8 cellular contexts compared by ENCODE assay signal in genomic region chr6:127737009-127737486, GRCh38.
DNase-seq lines count a peak whose midpoint lies in the region; ATAC-seq and TF ChIP-seq lines count a peak whose summit lies in the region.

No MANE protein-coding gene starts in this region.

- no peaks in the 10 kb centered on the region for H3K9me3 ChIP-seq in esophagus squamous epithelium

- peak overlapping the region in 1 of 3 experiments; percentile 15 for H3K27ac Mint-ChIP-seq in nephron

- no peak overlapping the region for H3K27ac ChIP-seq in esophagus squamous epithelium

- intact Hi-C loops in esophagus squamous epithelium (cut with DNase I), result no loop called here

- H3K4me1 Mint-ChIP-seq in nephron, result peaks cover 7% of the 10 kb centered on the region

- no peak for TF ChIP-seq POLR2A in esophagus squamous epithelium (IDR thresholded peaks at IDR 0.05)

- DNase-seq in EL (peak; percentile 72), NCI-H460 (ENCODE audit: extremely low read depth, low read depth) (peak; percentile 44), esophagus squamous epithelium (lab: John Stamatoyannopoulos, UW) (no peak)
- peak; percentile 11 to 17 for DNase-seq in activated CD4-positive, alpha-beta T cell treated with anti-CD3 and anti-CD28 coated beads, Interleukin-2, amount 50 U/mL, for 4 hours
- no peak for DNase-seq in NK-92 treated with Interleukin-12 subunit alpha and Interleukin-12 subunit beta, amount 100 ng/mL, for 24 hours (lab: John Stamatoyannopoulos, UW)

- peak in 5 of 6 experiments; percentile 52 to 68 (median 60) for TF ChIP-seq CTCF in esophagus squamous epithelium (IDR thresholded peaks at IDR 0.05)
- peak; percentile 73 to 74 (median 73) for TF ChIP-seq CTCF in nephron (IDR thresholded peaks at IDR 0.05; ENCODE audit: unreplicated experiment in 3 of 3)

- H3K36me3 Mint-ChIP-seq in nephron (ENCODE audit: low read depth), result no peaks in the 10 kb centered on the region

- H3K9me3 Mint-ChIP-seq in nephron, result no peaks in the 10 kb centered on the region

- H3K4me3 Mint-ChIP-seq in nephron, result no peak overlapping the region

- no peaks in the 10 kb centered on the region for H3K4me1 ChIP-seq in esophagus squamous epithelium

- H3K27me3 ChIP-seq in esophagus squamous epithelium, result peaks cover 0 to 5% (median 0%) of the 10 kb centered on the region in 4 donors

- peak; percentile 96 for ATAC-seq in GM21367 (IDR thresholded peaks at IDR 0.05; ENCODE audit: unreplicated experiment)
- peak; percentile 97 for ATAC-seq in HG03558 (IDR thresholded peaks at IDR 0.05; ENCODE audit: extremely low read depth, unreplicated experiment)

- H3K27me3 Mint-ChIP-seq in nephron (ENCODE audit: low read depth), result no peaks in the 10 kb centered on the region

- H3K4me3 ChIP-seq in esophagus squamous epithelium, result no peak overlapping the region

- H3K36me3 ChIP-seq in esophagus squamous epithelium, result no peaks in the 10 kb centered on the region

Comparison
In these comparisons a context has a peak if more than half of its experiments do, and no peak if none do; other contexts are left out.
1. DNase-seq: peak in EL (single experiment), NCI-H460 (single experiment) and activated CD4-positive, alpha-beta T cell treated with anti-CD3 and anti-CD28 coated beads, Interleukin-2, amount 50 U/mL, for 4 hours (2 of 2); none in esophagus squamous epithelium (single experiment) and NK-92 treated with Interleukin-12 subunit alpha and Interleukin-12 subunit beta, amount 100 ng/mL, for 24 hours (single experiment).